ENCODE assay signal across 31 cellular contexts in the genomic region with DNA sequence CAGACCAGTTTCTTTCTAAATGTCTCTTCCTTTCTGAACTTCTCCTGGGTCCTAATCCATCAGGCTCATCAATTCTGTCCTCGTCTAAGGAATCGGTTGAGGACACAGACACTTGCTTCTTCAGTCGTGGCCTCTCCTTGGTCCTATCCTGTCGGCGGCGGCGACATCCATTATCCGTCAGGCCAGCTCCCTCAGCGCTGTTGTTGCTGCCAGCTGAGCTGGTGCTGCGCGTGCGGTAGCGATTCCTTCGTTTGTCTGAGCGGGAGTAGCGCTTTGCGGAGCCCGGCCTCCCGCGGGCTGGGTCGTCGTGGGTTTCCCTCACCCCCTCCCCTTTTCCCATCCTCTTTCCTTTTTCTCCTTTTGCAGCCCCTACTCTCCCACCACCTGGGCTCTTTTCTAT.
"Had no signal": no experiment of that assay in that cellular context is flagged by ENCODE, and none has a peak within 500 bp of the region (broad histone marks: within the 10 kb centered on the region; RNA-seq: fewer than 3 reads in every experiment).

No MANE protein-coding gene starts in this region.

- H3K9me3 Mint-ChIP-seq: activated naive CD4-positive, alpha-beta T cell treated with anti-CD3 and anti-CD28 coated beads for 36 hours; activated naive CD4-positive, alpha-beta T cell treated with anti-CD3 and anti-CD28 coated beads, Interleukin-2, amount 50 U/mL, for 72 hours; activated T-cell treated with anti-CD3 and anti-CD28 coated beads, Interleukin-2, amount 50 U/mL, for 24 hours; activated T-helper 2 cell treated with anti-CD3 and anti-CD28 coated beads, Interferon-gamma antibody, Interleukin-2, Interleukin-4, amounts not matched to agents 10 μg/mL and 5 μg/mL and 100 μg/mL, durations not matched to agents 14 hours and 24 hours and 36 hours; T-cell had no signal

- H3K27ac ChIP-seq: adrenal gland, body of pancreas, breast epithelium, KMS-11, RWPE1, WERI-Rb-1 had no signal

- H3K9ac ChIP-seq: KMS-11 had no signal

- H3K27me3 ChIP-seq: adrenal gland, body of pancreas, breast epithelium had no signal

- ATAC-seq: activated CD8-positive, alpha-beta T cell treated with anti-CD3 and anti-CD28 coated beads, Interleukin-2, amount 10 ng/mL, durations not matched to agents 7 days and 5 days; activated naive CD4-positive, alpha-beta T cell treated with anti-CD3 and anti-CD28 coated beads, Interleukin-2, amount 50 U/mL, for 72 hours; body of pancreas; Right ventricle myocardium inferior; SK-N-SH treated with all-trans-retinoic acid at 6 μM for 48 hours; T-cell; T-helper 17 cell had no signal

- H3K27me3 Mint-ChIP-seq: activated T-cell treated with anti-CD3 and anti-CD28 coated beads, Interleukin-2, amount 50 U/mL, for 24 hours; T-cell; T-helper 17 cell had no signal

- H3K4me3 ChIP-seq: adrenal gland, body of pancreas, breast epithelium had no signal

- H3K4me3 Mint-ChIP-seq: activated CD8-positive, alpha-beta T cell treated with anti-CD3 and anti-CD28 coated beads, Interleukin-2, amount 10 ng/mL, durations not matched to agents 7 days and 5 days; activated naive CD4-positive, alpha-beta T cell treated with anti-CD3 and anti-CD28 coated beads for 36 hours; activated T-cell treated with anti-CD3 and anti-CD28 coated beads, Interleukin-2, amount 50 U/mL, for 24 hours had no signal

- H3K4me2 ChIP-seq: KMS-11 had no signal

- DNase-seq: activated CD4-positive, alpha-beta T cell treated with anti-CD3 and anti-CD28 coated beads for 1 hour; activated CD4-positive, alpha-beta T cell treated with anti-CD3 and anti-CD28 coated beads for 48 hours; activated CD4-positive, alpha-beta T cell treated with anti-CD3 and anti-CD28 coated beads, Interleukin-2, amount 50 U/mL, for 48 hours; activated CD4-positive, CD25-positive, alpha-beta regulatory T cell; activated CD8-positive, alpha-beta T cell treated with anti-CD3 and anti-CD28 coated beads, Interleukin-2, amount 10 ng/mL, durations not matched to agents 7 days and 5 days; activated gamma-delta T cell treated with Interleukin-2 at 50 U/mL for 16 hours; activated naive CD4-positive, alpha-beta T cell treated with anti-CD3 and anti-CD28 coated beads for 36 hours; activated T-cell treated with anti-CD3 and anti-CD28 coated beads, Interleukin-2, amount 50 U/mL, for 24 hours; adrenal gland; body of pancreas; NCI-H1092 treated with DMSO at 0.1 percent for 48 hours; NCI-H1417; NCI-H146; NCI-H187; NCI-H2081; NCI-H345; NCI-H524 treated with DMSO at 0.1 percent for 48 hours; SIG-M5; T-cell; T-helper 17 cell; T1000; WERI-Rb-1 had no signal

- H3K4me1 ChIP-seq: breast epithelium had no signal

- H3K36me3 ChIP-seq: breast epithelium had no signal

- H3K9me3 ChIP-seq: adrenal gland, body of pancreas, breast epithelium had no signal

- FAIRE-seq: astrocyte, RCC 7860 had no signal

- H3K27ac Mint-ChIP-seq: activated CD8-positive, alpha-beta T cell treated with anti-CD3 and anti-CD28 coated beads, Interleukin-2, amount 10 ng/mL, durations not matched to agents 7 days and 5 days; activated naive CD4-positive, alpha-beta T cell treated with anti-CD3 and anti-CD28 coated beads for 36 hours; activated T-cell treated with anti-CD3 and anti-CD28 coated beads, Interleukin-2, amount 50 U/mL, for 24 hours; activated T-helper 2 cell treated with anti-CD3 and anti-CD28 coated beads, Interferon-gamma antibody, Interleukin-2, Interleukin-4, amounts not matched to agents 10 μg/mL and 5 μg/mL and 100 μg/mL, durations not matched to agents 14 hours and 24 hours and 36 hours; T-helper 17 cell had no signal
